In genomic region chr12:7113389-7113871, GRCh38 we compare ENCODE assay signal across 8 cellular contexts. TPM values are rescaled to one million over a fixed set of nuclear protein-coding genes. Genes with fewer than 3 reads are reported as not detected.
DNase-seq lines count a peak whose midpoint lies in the region; ATAC-seq and TF ChIP-seq lines count a peak whose summit lies in the region.

No MANE protein-coding gene starts in this region.

- ATAC-seq in heart right ventricle (no peak), GM21723 (IDR thresholded peaks at IDR 0.05; ENCODE audit: unreplicated experiment) (no peak)

- peaks cover 0 to 26% (median 9%) of the 10 kb centered on the region in 9 donors for H3K4me1 ChIP-seq in heart right ventricle

- H3K27ac ChIP-seq in heart right ventricle, result peak overlapping the region in 1 of 10 donors; percentile 36

- CTCF ChIA-PET in activated naive CD4-positive, alpha-beta T cell treated with anti-CD3 and anti-CD28 coated beads, Interleukin-2, amount 10 ng/mL, durations not matched to agents 7 days and 5 days (lab: Charles Lee), result interaction anchor here (0.6 to 4.1 kb wide), 29 partner anchors 8 to 260 kb away, joined by 3 to 51 read pairs (median 5); partner anchors contain the start of genes C12orf57, PTPN6, RNU7-1 and SPSB2

- no peaks in the 10 kb centered on the region for H3K9me3 Mint-ChIP-seq in activated naive CD4-positive, alpha-beta T cell treated with anti-CD3 and anti-CD28 coated beads, Interleukin-2, amount 10 ng/mL, durations not matched to agents 7 days and 5 days

- no peak overlapping the region for H3K4me3 Mint-ChIP-seq in activated naive CD4-positive, alpha-beta T cell treated with anti-CD3 and anti-CD28 coated beads, Interleukin-2, amount 10 ng/mL, durations not matched to agents 7 days and 5 days

- peaks cover 39% of the 10 kb centered on the region for H3K4me1 Mint-ChIP-seq in activated naive CD4-positive, alpha-beta T cell treated with anti-CD3 and anti-CD28 coated beads, Interleukin-2, amount 10 ng/mL, durations not matched to agents 7 days and 5 days

- peaks cover 21% of the 10 kb centered on the region for H3K36me3 Mint-ChIP-seq in activated naive CD4-positive, alpha-beta T cell treated with anti-CD3 and anti-CD28 coated beads, Interleukin-2, amount 10 ng/mL, durations not matched to agents 7 days and 5 days

- intact Hi-C loops in heart right ventricle (cut with DNase I), result loop anchor here in 5 of 10 donors (2.0 to 10.0 kb wide), 4 partner anchors 53 to 169 kb away; partner anchors contain the start of genes C12orf57 (in 1 of the 5), C1S (in 1 of the 5), PTPN6 (in 1 of the 5) and RNU7-1 (in 1 of the 5)

- peaks cover 0 to 40% (median 0%) of the 10 kb centered on the region in 9 donors for H3K36me3 ChIP-seq in heart right ventricle

- H3K27ac Mint-ChIP-seq in activated naive CD4-positive, alpha-beta T cell treated with anti-CD3 and anti-CD28 coated beads, Interleukin-2, amount 10 ng/mL, durations not matched to agents 7 days and 5 days, result no peak overlapping the region

- WGBS in heart right ventricle, 2 donors, result 24 to 33% methylated on average over 5 of the region's 5 CpGs

- H3K9me3 ChIP-seq in heart right ventricle, result no peaks in the 10 kb centered on the region

- DNase-seq in AG08396 (ENCODE audit: low spot score) (peak; percentile 73), NCI-H748 treated with DMSO at 0.1 percent for 48 hours (lab: John Stamatoyannopoulos, UW) (peak; percentile 2), heart right ventricle (no peak), NCI-H187 treated with DMSO at 0.1 percent for 48 hours (lab: John Stamatoyannopoulos, UW) (no peak)
- peak; percentile 59 for DNase-seq in activated naive CD4-positive, alpha-beta T cell treated with anti-CD3 and anti-CD28 coated beads, Interleukin-2, amount 10 ng/mL, durations not matched to agents 7 days and 5 days
- DNase-seq in stimulated activated CD4-positive, alpha-beta T cell treated with anti-CD3 and anti-CD28 coated beads, Interleukin-2, amount 100 ng/mL, for 24 hours, result peak; percentile 29 to 42

- TF ChIP-seq CTCF in GM12874 (IDR thresholded peaks at IDR 0.05; ENCODE audit: insufficient read depth, low read depth, low read length) (peak; percentile 80), heart right ventricle (IDR thresholded peaks at IDR 0.05) (peak; percentile 72 to 93 (median 86))

- no peaks in the 10 kb centered on the region for H3K27me3 ChIP-seq in heart right ventricle

- H3K4me3 ChIP-seq in heart right ventricle, result no peak overlapping the region

- no peaks in the 10 kb centered on the region for H3K27me3 Mint-ChIP-seq in activated naive CD4-positive, alpha-beta T cell treated with anti-CD3 and anti-CD28 coated beads, Interleukin-2, amount 10 ng/mL, durations not matched to agents 7 days and 5 days

RNA-seq across cellular contexts. Expression of gene C1RL, which starts 4.4 kb away (rescaled TPM):
- 10 to 100 TPM in 3 of 10 donors, 1 to 10 TPM in 7; 4.5 to 24.9 (median 7.5) TPM for total RNA-seq in heart right ventricle
- 10 to 100 TPM in 1 of 2 donors, 1 to 10 TPM in 1; 8.3 to 22.3 TPM for polyA plus RNA-seq in heart right ventricle

RNA-seq across cellular contexts. Expression of gene RBP5, which starts 15.3 kb away (rescaled TPM):
- 1 to 10 TPM in 1 of 10 donors, under 1 TPM in 3, not detected in 6; 0.34 to 3.2 (median 0.56) TPM for total RNA-seq in heart right ventricle
- polyA plus RNA-seq in heart right ventricle, result 1 to 10 TPM in 1 of 2 donors, under 1 TPM in 1; 0.66 to 1.8 TPM

RNA-seq across cellular contexts. Expression of gene CLSTN3, which starts 16.7 kb away (rescaled TPM):
- total RNA-seq in heart right ventricle, result 10 to 100 TPM in 2 of 10 donors, 1 to 10 TPM in 8; 3.7 to 16.8 (median 6.0) TPM
- 1 to 10 TPM; 3.9 to 6.8 TPM for polyA plus RNA-seq in heart right ventricle

RNA-seq across cellular contexts. Expression of gene C1R, which starts 21.2 kb away (rescaled TPM):
- total RNA-seq in heart right ventricle, result 100 to 1,000 TPM in 4 of 10 donors, 10 to 100 TPM in 6; 19.9 to 238 (median 59.0) TPM
- polyA plus RNA-seq in heart right ventricle, result 100 to 1,000 TPM in 1 of 2 donors, 10 to 100 TPM in 1; 73.0 to 209 TPM

RNA-seq across cellular contexts. Expression of gene C1S, which starts 52.9 kb away (rescaled TPM):
- total RNA-seq in heart right ventricle, result 100 to 1,000 TPM in 3 of 10 donors, 10 to 100 TPM in 7; 25.1 to 151 (median 51.6) TPM
- 10 to 100 TPM; 53.4 to 64.9 TPM for polyA plus RNA-seq in heart right ventricle

Comparison
In these comparisons a context has a peak if more than half of its experiments do, and no peak if none do; other contexts are left out.
1. DNase-seq: peak in AG08396 (single experiment), NCI-H748 treated with DMSO at 0.1 percent for 48 hours (single experiment), activated naive CD4-positive, alpha-beta T cell treated with anti-CD3 and anti-CD28 coated beads, Interleukin-2, amount 10 ng/mL, durations not matched to agents 7 days and 5 days (single experiment) and stimulated activated CD4-positive, alpha-beta T cell treated with anti-CD3 and anti-CD28 coated beads, Interleukin-2, amount 100 ng/mL, for 24 hours (2 of 2); none in heart right ventricle (0 of 2) and NCI-H187 treated with DMSO at 0.1 percent for 48 hours (single experiment).